ENCODE assay signal across 2 cellular contexts in the genomic region with DNA sequence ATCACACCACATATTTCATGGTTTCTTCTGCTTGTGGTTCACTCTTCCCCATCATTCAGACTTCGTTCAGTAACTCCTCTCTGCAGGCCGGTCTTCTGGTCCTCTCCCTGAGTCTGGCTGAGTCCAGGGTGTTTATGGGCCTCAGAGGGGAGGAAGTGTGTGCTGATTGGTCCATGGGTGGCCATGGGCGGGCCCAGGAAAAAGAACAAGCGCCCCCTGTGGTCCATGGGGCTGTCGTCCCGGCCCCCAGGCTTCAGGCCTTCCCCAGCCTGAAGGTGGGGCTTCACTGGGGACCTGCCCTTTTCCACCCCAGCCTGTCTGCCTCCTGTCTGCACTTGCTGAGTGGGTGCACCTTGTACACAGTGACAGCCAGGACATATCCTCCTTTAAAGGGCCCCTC.
TF ChIP-seq lines count a peak whose summit lies in the region.

No MANE protein-coding gene starts in this region.

TF ChIP-seq in HepG2, 621 proteins besides CTCF, POLR2A, EP300 and RAD21 (continues in another document):
- TF ChIP-seq, protein P1, sequence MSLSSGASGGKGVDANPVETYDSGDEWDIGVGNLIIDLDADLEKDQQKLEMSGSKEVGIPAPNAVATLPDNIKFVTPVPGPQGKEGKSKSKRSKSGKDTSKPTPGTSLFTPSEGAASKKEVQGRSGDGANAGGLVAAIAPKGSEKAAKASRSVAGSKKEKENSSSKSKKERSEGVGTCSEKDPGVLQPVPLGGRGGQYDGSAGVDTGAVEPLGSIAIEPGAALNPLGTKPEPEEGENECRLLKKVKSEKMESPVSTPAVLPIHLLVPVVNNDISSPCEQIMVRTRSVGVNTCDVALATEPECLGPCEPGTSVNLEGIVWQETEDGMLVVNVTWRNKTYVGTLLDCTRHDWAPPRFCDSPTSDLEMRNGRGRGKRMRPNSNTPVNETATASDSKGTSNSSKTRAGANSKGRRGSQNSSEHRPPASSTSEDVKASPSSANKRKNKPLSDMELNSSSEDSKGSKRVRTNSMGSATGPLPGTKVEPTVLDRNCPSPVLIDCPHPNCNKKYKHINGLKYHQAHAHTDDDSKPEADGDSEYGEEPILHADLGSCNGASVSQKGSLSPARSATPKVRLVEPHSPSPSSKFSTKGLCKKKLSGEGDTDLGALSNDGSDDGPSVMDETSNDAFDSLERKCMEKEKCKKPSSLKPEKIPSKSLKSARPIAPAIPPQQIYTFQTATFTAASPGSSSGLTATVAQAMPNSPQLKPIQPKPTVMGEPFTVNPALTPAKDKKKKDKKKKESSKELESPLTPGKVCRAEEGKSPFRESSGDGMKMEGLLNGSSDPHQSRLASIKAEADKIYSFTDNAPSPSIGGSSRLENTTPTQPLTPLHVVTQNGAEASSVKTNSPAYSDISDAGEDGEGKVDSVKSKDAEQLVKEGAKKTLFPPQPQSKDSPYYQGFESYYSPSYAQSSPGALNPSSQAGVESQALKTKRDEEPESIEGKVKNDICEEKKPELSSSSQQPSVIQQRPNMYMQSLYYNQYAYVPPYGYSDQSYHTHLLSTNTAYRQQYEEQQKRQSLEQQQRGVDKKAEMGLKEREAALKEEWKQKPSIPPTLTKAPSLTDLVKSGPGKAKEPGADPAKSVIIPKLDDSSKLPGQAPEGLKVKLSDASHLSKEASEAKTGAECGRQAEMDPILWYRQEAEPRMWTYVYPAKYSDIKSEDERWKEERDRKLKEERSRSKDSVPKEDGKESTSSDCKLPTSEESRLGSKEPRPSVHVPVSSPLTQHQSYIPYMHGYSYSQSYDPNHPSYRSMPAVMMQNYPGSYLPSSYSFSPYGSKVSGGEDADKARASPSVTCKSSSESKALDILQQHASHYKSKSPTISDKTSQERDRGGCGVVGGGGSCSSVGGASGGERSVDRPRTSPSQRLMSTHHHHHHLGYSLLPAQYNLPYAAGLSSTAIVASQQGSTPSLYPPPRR (CRISPR knock-in tag; IDR thresholded peaks at IDR 0.05; ENCODE audit: borderline replicate concordance): no peak
- TF ChIP-seq ZNF326 (CRISPR knock-in tag; IDR thresholded peaks at IDR 0.05; ENCODE audit: borderline replicate concordance): no peak
- no peak for TF ChIP-seq ZNF550 (CRISPR knock-in tag; IDR thresholded peaks at IDR 0.05; ENCODE audit: borderline replicate concordance)
- TF ChIP-seq, protein P2, sequence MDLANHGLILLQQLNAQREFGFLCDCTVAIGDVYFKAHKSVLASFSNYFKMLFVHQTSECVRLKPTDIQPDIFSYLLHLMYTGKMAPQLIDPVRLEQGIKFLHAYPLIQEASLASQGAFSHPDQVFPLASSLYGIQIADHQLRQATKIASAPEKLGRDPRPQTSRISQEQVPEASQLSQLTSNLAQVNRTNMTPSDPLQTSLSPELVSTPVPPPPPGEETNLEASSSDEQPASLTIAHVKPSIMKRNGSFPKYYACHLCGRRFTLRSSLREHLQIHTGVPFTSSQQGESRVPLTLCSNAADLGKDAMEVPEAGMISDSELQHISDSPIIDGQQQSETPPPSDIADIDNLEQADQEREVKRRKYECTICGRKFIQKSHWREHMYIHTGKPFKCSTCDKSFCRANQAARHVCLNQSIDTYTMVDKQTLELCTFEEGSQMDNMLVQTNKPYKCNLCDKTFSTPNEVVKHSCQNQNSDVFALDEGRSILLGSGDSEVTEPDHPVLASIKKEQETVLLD (CRISPR knock-in tag; IDR thresholded peaks at IDR 0.05; ENCODE audit: low read depth): no peak
- TF ChIP-seq KAT8 (CRISPR knock-in tag; IDR thresholded peaks at IDR 0.05): no peak
- TF ChIP-seq, protein P3, sequence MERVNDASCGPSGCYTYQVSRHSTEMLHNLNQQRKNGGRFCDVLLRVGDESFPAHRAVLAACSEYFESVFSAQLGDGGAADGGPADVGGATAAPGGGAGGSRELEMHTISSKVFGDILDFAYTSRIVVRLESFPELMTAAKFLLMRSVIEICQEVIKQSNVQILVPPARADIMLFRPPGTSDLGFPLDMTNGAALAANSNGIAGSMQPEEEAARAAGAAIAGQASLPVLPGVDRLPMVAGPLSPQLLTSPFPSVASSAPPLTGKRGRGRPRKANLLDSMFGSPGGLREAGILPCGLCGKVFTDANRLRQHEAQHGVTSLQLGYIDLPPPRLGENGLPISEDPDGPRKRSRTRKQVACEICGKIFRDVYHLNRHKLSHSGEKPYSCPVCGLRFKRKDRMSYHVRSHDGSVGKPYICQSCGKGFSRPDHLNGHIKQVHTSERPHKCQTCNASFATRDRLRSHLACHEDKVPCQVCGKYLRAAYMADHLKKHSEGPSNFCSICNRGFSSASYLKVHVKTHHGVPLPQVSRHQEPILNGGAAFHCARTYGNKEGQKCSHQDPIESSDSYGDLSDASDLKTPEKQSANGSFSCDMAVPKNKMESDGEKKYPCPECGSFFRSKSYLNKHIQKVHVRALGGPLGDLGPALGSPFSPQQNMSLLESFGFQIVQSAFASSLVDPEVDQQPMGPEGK (CRISPR knock-in tag; IDR thresholded peaks at IDR 0.05): peak; percentile 24; the same call in 1 of the 2 replicates
- TF ChIP-seq GTF2F1 (IDR thresholded peaks at IDR 0.05; ENCODE audit: low read length): no peak
- TF ChIP-seq SRSF4 (IDR thresholded peaks at IDR 0.05; ENCODE audit: low read depth, low read length, poor library complexity, severe bottlenecking): no peak
- no peak for TF ChIP-seq GATAD2A (CRISPR knock-in tag; IDR thresholded peaks at IDR 0.05)
- TF ChIP-seq ZFY (CRISPR knock-in tag; IDR thresholded peaks at IDR 0.05): no peak; the same call in 1 of the 2 replicates
- no peak for TF ChIP-seq ZNF788 (CRISPR knock-in tag; IDR thresholded peaks at IDR 0.05; ENCODE audit: borderline replicate concordance)
- TF ChIP-seq REL (CRISPR knock-in tag; conservative IDR thresholded peaks at IDR 0.05): no peak
- no peak for TF ChIP-seq TBL1XR1 (IDR thresholded peaks at IDR 0.05; ENCODE audit: borderline replicate concordance, low read length, partially characterized antibody)
- no peak for TF ChIP-seq SCMH1 (CRISPR knock-in tag; IDR thresholded peaks at IDR 0.05; ENCODE audit: borderline replicate concordance)
- TF ChIP-seq HDAC2 (CRISPR knock-in tag; IDR thresholded peaks at IDR 0.05): no peak
- peak; percentile 73 for TF ChIP-seq NFYC (CRISPR knock-in tag; IDR thresholded peaks at IDR 0.05)
- TF ChIP-seq, protein P4, sequence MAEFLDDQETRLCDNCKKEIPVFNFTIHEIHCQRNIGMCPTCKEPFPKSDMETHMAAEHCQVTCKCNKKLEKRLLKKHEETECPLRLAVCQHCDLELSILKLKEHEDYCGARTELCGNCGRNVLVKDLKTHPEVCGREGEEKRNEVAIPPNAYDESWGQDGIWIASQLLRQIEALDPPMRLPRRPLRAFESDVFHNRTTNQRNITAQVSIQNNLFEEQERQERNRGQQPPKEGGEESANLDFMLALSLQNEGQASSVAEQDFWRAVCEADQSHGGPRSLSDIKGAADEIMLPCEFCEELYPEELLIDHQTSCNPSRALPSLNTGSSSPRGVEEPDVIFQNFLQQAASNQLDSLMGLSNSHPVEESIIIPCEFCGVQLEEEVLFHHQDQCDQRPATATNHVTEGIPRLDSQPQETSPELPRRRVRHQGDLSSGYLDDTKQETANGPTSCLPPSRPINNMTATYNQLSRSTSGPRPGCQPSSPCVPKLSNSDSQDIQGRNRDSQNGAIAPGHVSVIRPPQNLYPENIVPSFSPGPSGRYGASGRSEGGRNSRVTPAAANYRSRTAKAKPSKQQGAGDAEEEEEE (CRISPR knock-in tag; IDR thresholded peaks at IDR 0.05; ENCODE audit: borderline replicate concordance): no peak
- TF ChIP-seq PAF1 (CRISPR knock-in tag; IDR thresholded peaks at IDR 0.05): no peak
- no peak for TF ChIP-seq ZFP1 (CRISPR knock-in tag; IDR thresholded peaks at IDR 0.05)
- TF ChIP-seq ZNF10 (CRISPR knock-in tag; IDR thresholded peaks at IDR 0.05; ENCODE audit: borderline replicate concordance, low read depth): no peak

TF ChIP-seq in K562, 482 proteins besides CTCF, POLR2A, EP300 and RAD21 (continued from another document and continues in another):
- TF ChIP-seq, protein P5, sequence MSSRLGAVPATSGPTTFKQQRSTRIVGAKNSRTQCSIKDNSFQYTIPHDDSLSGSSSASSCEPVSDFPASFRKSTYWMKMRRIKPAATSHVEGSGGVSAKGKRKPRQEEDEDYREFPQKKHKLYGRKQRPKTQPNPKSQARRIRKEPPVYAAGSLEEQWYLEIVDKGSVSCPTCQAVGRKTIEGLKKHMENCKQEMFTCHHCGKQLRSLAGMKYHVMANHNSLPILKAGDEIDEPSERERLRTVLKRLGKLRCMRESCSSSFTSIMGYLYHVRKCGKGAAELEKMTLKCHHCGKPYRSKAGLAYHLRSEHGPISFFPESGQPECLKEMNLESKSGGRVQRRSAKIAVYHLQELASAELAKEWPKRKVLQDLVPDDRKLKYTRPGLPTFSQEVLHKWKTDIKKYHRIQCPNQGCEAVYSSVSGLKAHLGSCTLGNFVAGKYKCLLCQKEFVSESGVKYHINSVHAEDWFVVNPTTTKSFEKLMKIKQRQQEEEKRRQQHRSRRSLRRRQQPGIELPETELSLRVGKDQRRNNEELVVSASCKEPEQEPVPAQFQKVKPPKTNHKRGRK (tag; IDR thresholded peaks at IDR 0.05): no peak
- no peak for TF ChIP-seq PCBP1 (IDR thresholded peaks at IDR 0.05; ENCODE audit: low read depth, low read length, poor library complexity, severe bottlenecking)
- no peak for TF ChIP-seq MCM3 (IDR thresholded peaks at IDR 0.05)
- TF ChIP-seq, protein P6, sequence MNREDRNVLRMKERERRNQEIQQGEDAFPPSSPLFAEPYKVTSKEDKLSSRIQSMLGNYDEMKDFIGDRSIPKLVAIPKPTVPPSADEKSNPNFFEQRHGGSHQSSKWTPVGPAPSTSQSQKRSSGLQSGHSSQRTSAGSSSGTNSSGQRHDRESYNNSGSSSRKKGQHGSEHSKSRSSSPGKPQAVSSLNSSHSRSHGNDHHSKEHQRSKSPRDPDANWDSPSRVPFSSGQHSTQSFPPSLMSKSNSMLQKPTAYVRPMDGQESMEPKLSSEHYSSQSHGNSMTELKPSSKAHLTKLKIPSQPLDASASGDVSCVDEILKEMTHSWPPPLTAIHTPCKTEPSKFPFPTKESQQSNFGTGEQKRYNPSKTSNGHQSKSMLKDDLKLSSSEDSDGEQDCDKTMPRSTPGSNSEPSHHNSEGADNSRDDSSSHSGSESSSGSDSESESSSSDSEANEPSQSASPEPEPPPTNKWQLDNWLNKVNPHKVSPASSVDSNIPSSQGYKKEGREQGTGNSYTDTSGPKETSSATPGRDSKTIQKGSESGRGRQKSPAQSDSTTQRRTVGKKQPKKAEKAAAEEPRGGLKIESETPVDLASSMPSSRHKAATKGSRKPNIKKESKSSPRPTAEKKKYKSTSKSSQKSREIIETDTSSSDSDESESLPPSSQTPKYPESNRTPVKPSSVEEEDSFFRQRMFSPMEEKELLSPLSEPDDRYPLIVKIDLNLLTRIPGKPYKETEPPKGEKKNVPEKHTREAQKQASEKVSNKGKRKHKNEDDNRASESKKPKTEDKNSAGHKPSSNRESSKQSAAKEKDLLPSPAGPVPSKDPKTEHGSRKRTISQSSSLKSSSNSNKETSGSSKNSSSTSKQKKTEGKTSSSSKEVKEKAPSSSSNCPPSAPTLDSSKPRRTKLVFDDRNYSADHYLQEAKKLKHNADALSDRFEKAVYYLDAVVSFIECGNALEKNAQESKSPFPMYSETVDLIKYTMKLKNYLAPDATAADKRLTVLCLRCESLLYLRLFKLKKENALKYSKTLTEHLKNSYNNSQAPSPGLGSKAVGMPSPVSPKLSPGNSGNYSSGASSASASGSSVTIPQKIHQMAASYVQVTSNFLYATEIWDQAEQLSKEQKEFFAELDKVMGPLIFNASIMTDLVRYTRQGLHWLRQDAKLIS (CRISPR knock-in tag; IDR thresholded peaks at IDR 0.05): no peak
- TF ChIP-seq, protein P7, sequence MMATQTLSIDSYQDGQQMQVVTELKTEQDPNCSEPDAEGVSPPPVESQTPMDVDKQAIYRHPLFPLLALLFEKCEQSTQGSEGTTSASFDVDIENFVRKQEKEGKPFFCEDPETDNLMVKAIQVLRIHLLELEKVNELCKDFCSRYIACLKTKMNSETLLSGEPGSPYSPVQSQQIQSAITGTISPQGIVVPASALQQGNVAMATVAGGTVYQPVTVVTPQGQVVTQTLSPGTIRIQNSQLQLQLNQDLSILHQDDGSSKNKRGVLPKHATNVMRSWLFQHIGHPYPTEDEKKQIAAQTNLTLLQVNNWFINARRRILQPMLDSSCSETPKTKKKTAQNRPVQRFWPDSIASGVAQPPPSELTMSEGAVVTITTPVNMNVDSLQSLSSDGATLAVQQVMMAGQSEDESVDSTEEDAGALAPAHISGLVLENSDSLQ (IDR thresholded peaks at IDR 0.05): peak; percentile 66
- TF ChIP-seq BDP1 (IDR thresholded peaks at IDR 0.05; ENCODE audit: insufficient read depth, insufficient read length): no peak
- TF ChIP-seq HDAC1 (IDR thresholded peaks at IDR 0.05): no peak
- TF ChIP-seq, protein P8, sequence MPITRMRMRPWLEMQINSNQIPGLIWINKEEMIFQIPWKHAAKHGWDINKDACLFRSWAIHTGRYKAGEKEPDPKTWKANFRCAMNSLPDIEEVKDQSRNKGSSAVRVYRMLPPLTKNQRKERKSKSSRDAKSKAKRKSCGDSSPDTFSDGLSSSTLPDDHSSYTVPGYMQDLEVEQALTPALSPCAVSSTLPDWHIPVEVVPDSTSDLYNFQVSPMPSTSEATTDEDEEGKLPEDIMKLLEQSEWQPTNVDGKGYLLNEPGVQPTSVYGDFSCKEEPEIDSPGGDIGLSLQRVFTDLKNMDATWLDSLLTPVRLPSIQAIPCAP (CRISPR knock-in tag; IDR thresholded peaks at IDR 0.05; ENCODE audit: borderline replicate concordance): no peak
- TF ChIP-seq SPI1 (IDR thresholded peaks at IDR 0.05; ENCODE audit: borderline replicate concordance, low read depth, low read length): peak; percentile 80
- TF ChIP-seq, protein P9, sequence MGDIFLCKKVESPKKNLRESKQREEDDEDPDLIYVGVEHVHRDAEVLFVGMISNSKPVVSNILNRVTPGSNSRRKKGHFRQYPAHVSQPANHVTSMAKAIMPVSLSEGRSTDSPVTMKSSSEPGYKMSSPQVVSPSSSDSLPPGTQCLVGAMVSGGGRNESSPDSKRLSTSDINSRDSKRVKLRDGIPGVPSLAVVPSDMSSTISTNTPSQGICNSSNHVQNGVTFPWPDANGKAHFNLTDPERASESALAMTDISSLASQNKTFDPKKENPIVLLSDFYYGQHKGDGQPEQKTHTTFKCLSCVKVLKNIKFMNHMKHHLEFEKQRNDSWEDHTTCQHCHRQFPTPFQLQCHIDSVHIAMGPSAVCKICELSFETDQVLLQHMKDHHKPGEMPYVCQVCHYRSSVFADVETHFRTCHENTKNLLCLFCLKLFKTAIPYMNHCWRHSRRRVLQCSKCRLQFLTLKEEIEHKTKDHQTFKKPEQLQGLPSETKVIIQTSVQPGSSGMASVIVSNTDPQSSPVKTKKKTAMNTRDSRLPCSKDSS (IDR thresholded peaks at IDR 0.05; ENCODE audit: low read depth, partially characterized antibody): peak; percentile 88
- peak; percentile 47; the same call in 1 of the 2 replicates for TF ChIP-seq ZBTB7A (IDR thresholded peaks at IDR 0.05; ENCODE audit: borderline replicate concordance, control insufficient read depth, low read depth, low read length)
- no peak for TF ChIP-seq JUNB (CRISPR knock-in tag; conservative IDR thresholded peaks at IDR 0.05)
- TF ChIP-seq, protein P10, sequence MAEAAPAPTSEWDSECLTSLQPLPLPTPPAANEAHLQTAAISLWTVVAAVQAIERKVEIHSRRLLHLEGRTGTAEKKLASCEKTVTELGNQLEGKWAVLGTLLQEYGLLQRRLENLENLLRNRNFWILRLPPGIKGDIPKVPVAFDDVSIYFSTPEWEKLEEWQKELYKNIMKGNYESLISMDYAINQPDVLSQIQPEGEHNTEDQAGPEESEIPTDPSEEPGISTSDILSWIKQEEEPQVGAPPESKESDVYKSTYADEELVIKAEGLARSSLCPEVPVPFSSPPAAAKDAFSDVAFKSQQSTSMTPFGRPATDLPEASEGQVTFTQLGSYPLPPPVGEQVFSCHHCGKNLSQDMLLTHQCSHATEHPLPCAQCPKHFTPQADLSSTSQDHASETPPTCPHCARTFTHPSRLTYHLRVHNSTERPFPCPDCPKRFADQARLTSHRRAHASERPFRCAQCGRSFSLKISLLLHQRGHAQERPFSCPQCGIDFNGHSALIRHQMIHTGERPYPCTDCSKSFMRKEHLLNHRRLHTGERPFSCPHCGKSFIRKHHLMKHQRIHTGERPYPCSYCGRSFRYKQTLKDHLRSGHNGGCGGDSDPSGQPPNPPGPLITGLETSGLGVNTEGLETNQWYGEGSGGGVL (CRISPR knock-in tag; IDR thresholded peaks at IDR 0.05): no peak
